In genomic region chr7:100081535-100082102, GRCh38 we compare ENCODE assay signal across 8 cellular contexts.
DNase-seq lines count a peak whose midpoint lies in the region; ATAC-seq and TF ChIP-seq lines count a peak whose summit lies in the region.

ZNF3 (minus strand) TSS chr7:100081723; CDS start chr7:100077357, 4,366 bp downstream.

- peak within 1 kb of the TSS; percentile 93 for H3K27ac ChIP-seq in MM.1S (ENCODE audit: low read length)

- peaks cover 11% of the 10 kb centered on the region for H3K4me1 ChIP-seq in MM.1S (ENCODE audit: low read length)

- ATAC-seq in stimulated activated naive CD8-positive, alpha-beta T cell treated with anti-CD3 and anti-CD28 coated beads, Interleukin-15, amount 100 ng/mL, for 72 hours: peak; percentile 93

- H3K9ac ChIP-seq in MM.1S (ENCODE audit: low read length): peak within 1 kb of the TSS; percentile 92

- H3K4me2 ChIP-seq in MM.1S (ENCODE audit: low read depth, low read length): peak within 1 kb of the TSS; percentile 98

- peaks cover 51% of the 10 kb centered on the region for H3K36me3 Mint-ChIP-seq in nephron progenitor cell (ENCODE audit: low read depth)

- no peaks in the 10 kb centered on the region for H4K20me1 ChIP-seq in MM.1S (ENCODE audit: insufficient read depth, low read length)

- H3K4me3 Mint-ChIP-seq in nephron progenitor cell: peak within 1 kb of the TSS; percentile 99
- H3K4me3 Mint-ChIP-seq in stimulated activated naive CD8-positive, alpha-beta T cell treated with anti-CD3 and anti-CD28 coated beads, Interleukin-15, amount 100 ng/mL, for 72 hours: peak within 1 kb of the TSS; percentile 87 to 90

- H3K9me2 ChIP-seq in MM.1S (replicated peaks; ENCODE audit: insufficient read depth, low read length): no peaks in the 10 kb centered on the region

- TF ChIP-seq CTCF in MM.1S (IDR thresholded peaks at IDR 0.05; ENCODE audit: low read length) (peak; percentile 93), nephron progenitor cell (IDR thresholded peaks at IDR 0.05) (peak; percentile 88)

- peak; percentile 97 for DNase-seq in GF-D8 (lab: John Stamatoyannopoulos, UW)
- peak; percentile 98 for DNase-seq in HCEC 1CT
- DNase-seq in MM.1S: peak; percentile 99
- peak; percentile 84 for DNase-seq in SIG-M5 (lab: John Stamatoyannopoulos, UW)
- DNase-seq in activated gamma-delta T cell (lab: John Stamatoyannopoulos, UW): peak; percentile 93
- peak; percentile 98 for DNase-seq in fibroblast of the conjunctiva (ENCODE audit: low read depth)
- peak; percentile 98 for DNase-seq in nephron progenitor cell
- DNase-seq in stimulated activated naive CD8-positive, alpha-beta T cell treated with anti-CD3 and anti-CD28 coated beads, Interleukin-15, amount 100 ng/mL, for 72 hours: peak; percentile 99

- peak within 1 kb of the TSS; percentile 99 for H3K27ac Mint-ChIP-seq in nephron progenitor cell
- H3K27ac Mint-ChIP-seq in stimulated activated naive CD8-positive, alpha-beta T cell treated with anti-CD3 and anti-CD28 coated beads, Interleukin-15, amount 100 ng/mL, for 72 hours: peak within 1 kb of the TSS; percentile 91 to 97

- H3K9me3 Mint-ChIP-seq in nephron progenitor cell: peaks cover 50% of the 10 kb centered on the region
- H3K9me3 Mint-ChIP-seq in stimulated activated naive CD8-positive, alpha-beta T cell treated with anti-CD3 and anti-CD28 coated beads, Interleukin-15, amount 100 ng/mL, for 72 hours: no peaks in the 10 kb centered on the region

- H2AFZ ChIP-seq in MM.1S (ENCODE audit: low read length): peak within 1 kb of the TSS; percentile 46

- H3K4me1 Mint-ChIP-seq in nephron progenitor cell: peaks cover 19% of the 10 kb centered on the region
- peaks cover 45% of the 10 kb centered on the region for H3K4me1 Mint-ChIP-seq in stimulated activated naive CD8-positive, alpha-beta T cell treated with anti-CD3 and anti-CD28 coated beads, Interleukin-15, amount 100 ng/mL, for 72 hours

- peak within 1 kb of the TSS; percentile 94 for H3K4me3 ChIP-seq in MM.1S (ENCODE audit: low read length)

- peaks cover 14% of the 10 kb centered on the region for H3F3A ChIP-seq in MM.1S (ENCODE audit: insufficient read depth, low read length)

- H3K27me3 Mint-ChIP-seq in nephron progenitor cell (ENCODE audit: low read depth, poor library complexity): peaks cover 32% of the 10 kb centered on the region
- no peaks in the 10 kb centered on the region for H3K27me3 Mint-ChIP-seq in stimulated activated naive CD8-positive, alpha-beta T cell treated with anti-CD3 and anti-CD28 coated beads, Interleukin-15, amount 100 ng/mL, for 72 hours

- peaks cover 45% of the 10 kb centered on the region for H3K79me2 ChIP-seq in MM.1S (ENCODE audit: low read length)

- peaks cover 10% of the 10 kb centered on the region; the same call in 1 of the 2 replicates for H3K36me3 ChIP-seq in MM.1S (replicated peaks; ENCODE audit: insufficient read depth, low read length)

- no peaks in the 10 kb centered on the region for H3K9me3 ChIP-seq in MM.1S (replicated peaks; ENCODE audit: insufficient read depth, low read length)

- no peaks in the 10 kb centered on the region for H3K27me3 ChIP-seq in MM.1S (replicated peaks; ENCODE audit: insufficient read depth, low read length)

Comparison
In these comparisons a context has a peak if more than half of its experiments do, and no peak if none do; other contexts are left out.
1. Peak in every context shown above with its lines: DNase-seq, ATAC-seq, H3K4me3 ChIP-seq and H3K27ac ChIP-seq.